In the genomic region with DNA sequence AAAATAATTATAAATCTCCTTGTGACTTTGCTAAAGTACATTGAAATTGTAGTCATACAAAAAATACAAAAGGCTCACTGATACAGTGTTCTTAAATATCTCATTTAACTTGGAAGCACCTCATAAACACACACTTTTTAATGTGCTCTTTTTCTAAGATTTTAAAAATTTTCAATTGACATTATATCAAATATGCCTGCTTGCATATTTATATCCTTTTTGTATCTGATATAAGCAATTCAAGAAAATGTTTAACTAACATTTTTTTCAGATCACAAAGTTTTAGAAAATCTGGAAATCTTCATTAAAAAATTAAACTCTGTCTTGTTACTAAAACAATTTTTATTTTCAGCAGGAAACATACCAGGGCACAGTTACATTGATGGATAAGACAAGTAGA, we compare ENCODE assay signal across 2 cellular contexts.
A peak's percentile ranks its signal among the peaks of the same experiment; 100 is the strongest.
TF ChIP-seq lines count a peak whose summit lies in the region.

No MANE protein-coding gene starts in this region.

TF ChIP-seq in HepG2, 621 proteins besides CTCF, POLR2A, EP300 and RAD21:
- TF ChIP-seq, protein P1, sequence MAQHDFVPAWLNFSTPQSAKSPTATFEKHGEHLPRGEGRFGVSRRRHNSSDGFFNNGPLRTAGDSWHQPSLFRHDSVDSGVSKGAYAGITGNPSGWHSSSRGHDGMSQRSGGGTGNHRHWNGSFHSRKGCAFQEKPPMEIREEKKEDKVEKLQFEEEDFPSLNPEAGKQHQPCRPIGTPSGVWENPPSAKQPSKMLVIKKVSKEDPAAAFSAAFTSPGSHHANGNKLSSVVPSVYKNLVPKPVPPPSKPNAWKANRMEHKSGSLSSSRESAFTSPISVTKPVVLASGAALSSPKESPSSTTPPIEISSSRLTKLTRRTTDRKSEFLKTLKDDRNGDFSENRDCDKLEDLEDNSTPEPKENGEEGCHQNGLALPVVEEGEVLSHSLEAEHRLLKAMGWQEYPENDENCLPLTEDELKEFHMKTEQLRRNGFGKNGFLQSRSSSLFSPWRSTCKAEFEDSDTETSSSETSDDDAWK (CRISPR knock-in tag; IDR thresholded peaks at IDR 0.05): no peak
- peak in 1 of 2 experiments; percentile 52; a peak in 2 of 4 replicates for TF ChIP-seq MAFK (conservative IDR thresholded peaks at IDR 0.05 in 1 of 2, IDR thresholded peaks at IDR 0.05 in 1 of 2; ENCODE audit: low read length in 2 of 2)
- TF ChIP-seq MAFF (IDR thresholded peaks at IDR 0.05; ENCODE audit: low read depth, low read length): peak; percentile 37; the same call in 1 of the 2 replicates

TF ChIP-seq in IMR-90, 13 proteins besides CTCF, POLR2A, EP300 and RAD21 (continued from another document):
- TF ChIP-seq, protein P2, sequence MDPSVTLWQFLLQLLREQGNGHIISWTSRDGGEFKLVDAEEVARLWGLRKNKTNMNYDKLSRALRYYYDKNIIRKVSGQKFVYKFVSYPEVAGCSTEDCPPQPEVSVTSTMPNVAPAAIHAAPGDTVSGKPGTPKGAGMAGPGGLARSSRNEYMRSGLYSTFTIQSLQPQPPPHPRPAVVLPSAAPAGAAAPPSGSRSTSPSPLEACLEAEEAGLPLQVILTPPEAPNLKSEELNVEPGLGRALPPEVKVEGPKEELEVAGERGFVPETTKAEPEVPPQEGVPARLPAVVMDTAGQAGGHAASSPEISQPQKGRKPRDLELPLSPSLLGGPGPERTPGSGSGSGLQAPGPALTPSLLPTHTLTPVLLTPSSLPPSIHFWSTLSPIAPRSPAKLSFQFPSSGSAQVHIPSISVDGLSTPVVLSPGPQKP (IDR thresholded peaks at IDR 0.05; ENCODE audit: borderline replicate concordance, low read depth, low read length): no peak
- TF ChIP-seq SMC3 (IDR thresholded peaks at IDR 0.05; ENCODE audit: low read depth, low read length) (no peak), MAFK (IDR thresholded peaks at IDR 0.05; ENCODE audit: low read depth, low read length) (0 out of 2 replicates have a peak, but pooled peaks have one; percentile 12), RCOR1 (IDR thresholded peaks at IDR 0.05; ENCODE audit: insufficient replicate concordance, low read length) (no peak), BHLHE40 (IDR thresholded peaks at IDR 0.05; ENCODE audit: low read depth, low read length) (no peak)
